ENCODE assay signal across 1 cellular context in the genomic region with DNA sequence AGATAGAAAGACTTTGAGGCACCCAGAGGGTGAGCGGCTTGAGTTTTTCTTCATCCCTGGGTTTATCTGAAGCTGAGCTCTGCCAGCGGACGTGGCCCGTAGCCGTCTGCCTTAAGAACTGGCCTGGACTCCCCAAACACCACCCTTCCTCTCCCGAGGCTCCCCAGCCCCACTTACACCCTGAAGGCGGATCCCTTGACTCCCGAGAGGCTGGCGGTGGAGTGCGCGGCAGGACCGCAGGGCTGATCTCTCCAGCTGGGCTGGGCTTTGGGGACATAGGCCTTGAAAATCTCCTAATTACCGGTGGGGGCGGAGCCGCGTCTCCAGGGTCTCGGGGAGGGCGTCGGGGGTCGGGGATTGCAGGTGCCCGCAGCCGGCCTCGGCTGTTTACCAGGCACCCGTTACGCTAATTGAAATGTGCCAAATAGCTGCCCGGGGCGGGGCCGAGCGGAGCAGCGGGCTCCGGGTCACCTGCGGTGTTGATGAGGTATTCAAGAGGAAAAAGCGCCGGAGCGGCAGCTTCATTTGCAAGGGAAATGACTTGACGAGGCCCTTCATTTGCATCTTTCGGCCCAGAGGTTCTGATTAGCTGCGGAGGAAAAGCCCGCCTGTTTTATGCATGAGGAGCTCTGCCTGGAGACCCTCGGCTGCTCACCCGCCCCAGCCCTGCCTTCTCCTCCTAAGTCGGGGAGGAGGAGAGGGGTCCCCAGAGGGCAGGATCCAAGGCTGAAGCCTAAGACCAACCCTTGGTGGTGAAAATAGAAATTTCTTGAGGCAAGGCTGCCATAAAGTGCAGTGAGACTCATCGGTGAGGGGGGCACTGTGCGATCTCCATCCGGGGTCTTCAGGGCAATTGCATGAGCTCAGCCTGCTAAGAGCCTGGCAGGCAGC.
TF ChIP-seq lines count a peak whose summit lies in the region.

No MANE protein-coding gene starts in this region.

TF ChIP-seq in WTC11, 78 proteins besides CTCF, POLR2A, EP300 and RAD21 (continued from another document):
- TF ChIP-seq, protein P1, sequence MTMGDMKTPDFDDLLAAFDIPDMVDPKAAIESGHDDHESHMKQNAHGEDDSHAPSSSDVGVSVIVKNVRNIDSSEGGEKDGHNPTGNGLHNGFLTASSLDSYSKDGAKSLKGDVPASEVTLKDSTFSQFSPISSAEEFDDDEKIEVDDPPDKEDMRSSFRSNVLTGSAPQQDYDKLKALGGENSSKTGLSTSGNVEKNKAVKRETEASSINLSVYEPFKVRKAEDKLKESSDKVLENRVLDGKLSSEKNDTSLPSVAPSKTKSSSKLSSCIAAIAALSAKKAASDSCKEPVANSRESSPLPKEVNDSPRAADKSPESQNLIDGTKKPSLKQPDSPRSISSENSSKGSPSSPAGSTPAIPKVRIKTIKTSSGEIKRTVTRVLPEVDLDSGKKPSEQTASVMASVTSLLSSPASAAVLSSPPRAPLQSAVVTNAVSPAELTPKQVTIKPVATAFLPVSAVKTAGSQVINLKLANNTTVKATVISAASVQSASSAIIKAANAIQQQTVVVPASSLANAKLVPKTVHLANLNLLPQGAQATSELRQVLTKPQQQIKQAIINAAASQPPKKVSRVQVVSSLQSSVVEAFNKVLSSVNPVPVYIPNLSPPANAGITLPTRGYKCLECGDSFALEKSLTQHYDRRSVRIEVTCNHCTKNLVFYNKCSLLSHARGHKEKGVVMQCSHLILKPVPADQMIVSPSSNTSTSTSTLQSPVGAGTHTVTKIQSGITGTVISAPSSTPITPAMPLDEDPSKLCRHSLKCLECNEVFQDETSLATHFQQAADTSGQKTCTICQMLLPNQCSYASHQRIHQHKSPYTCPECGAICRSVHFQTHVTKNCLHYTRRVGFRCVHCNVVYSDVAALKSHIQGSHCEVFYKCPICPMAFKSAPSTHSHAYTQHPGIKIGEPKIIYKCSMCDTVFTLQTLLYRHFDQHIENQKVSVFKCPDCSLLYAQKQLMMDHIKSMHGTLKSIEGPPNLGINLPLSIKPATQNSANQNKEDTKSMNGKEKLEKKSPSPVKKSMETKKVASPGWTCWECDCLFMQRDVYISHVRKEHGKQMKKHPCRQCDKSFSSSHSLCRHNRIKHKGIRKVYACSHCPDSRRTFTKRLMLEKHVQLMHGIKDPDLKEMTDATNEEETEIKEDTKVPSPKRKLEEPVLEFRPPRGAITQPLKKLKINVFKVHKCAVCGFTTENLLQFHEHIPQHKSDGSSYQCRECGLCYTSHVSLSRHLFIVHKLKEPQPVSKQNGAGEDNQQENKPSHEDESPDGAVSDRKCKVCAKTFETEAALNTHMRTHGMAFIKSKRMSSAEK (CRISPR knock-in tag; IDR thresholded peaks at IDR 0.05; ENCODE audit: borderline replicate concordance): no peak
- TF ChIP-seq, protein P2, sequence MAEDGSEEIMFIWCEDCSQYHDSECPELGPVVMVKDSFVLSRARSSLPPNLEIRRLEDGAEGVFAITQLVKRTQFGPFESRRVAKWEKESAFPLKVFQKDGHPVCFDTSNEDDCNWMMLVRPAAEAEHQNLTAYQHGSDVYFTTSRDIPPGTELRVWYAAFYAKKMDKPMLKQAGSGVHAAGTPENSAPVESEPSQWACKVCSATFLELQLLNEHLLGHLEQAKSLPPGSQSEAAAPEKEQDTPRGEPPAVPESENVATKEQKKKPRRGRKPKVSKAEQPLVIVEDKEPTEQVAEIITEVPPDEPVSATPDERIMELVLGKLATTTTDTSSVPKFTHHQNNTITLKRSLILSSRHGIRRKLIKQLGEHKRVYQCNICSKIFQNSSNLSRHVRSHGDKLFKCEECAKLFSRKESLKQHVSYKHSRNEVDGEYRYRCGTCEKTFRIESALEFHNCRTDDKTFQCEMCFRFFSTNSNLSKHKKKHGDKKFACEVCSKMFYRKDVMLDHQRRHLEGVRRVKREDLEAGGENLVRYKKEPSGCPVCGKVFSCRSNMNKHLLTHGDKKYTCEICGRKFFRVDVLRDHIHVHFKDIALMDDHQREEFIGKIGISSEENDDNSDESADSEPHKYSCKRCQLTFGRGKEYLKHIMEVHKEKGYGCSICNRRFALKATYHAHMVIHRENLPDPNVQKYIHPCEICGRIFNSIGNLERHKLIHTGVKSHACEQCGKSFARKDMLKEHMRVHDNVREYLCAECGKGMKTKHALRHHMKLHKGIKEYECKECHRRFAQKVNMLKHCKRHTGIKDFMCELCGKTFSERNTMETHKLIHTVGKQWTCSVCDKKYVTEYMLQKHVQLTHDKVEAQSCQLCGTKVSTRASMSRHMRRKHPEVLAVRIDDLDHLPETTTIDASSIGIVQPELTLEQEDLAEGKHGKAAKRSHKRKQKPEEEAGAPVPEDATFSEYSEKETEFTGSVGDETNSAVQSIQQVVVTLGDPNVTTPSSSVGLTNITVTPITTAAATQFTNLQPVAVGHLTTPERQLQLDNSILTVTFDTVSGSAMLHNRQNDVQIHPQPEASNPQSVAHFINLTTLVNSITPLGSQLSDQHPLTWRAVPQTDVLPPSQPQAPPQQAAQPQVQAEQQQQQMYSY (CRISPR knock-in tag; IDR thresholded peaks at IDR 0.05): peak; percentile 80
- TF ChIP-seq GRHL2 (CRISPR knock-in tag; IDR thresholded peaks at IDR 0.05; ENCODE audit: insufficient replicate concordance, severe bottlenecking) (no peak), MYBL2 (CRISPR knock-in tag; IDR thresholded peaks at IDR 0.05) (peak; percentile 71), TEAD4 (CRISPR knock-in tag; IDR thresholded peaks at IDR 0.05) (no peak), ZNF671 (CRISPR knock-in tag; IDR thresholded peaks at IDR 0.05) (no peak), ZNF423 (CRISPR knock-in tag; IDR thresholded peaks at IDR 0.05) (0 out of 2 replicates have a peak, but pooled peaks have one; percentile 3), SOX15 (CRISPR knock-in tag; IDR thresholded peaks at IDR 0.05) (no peak), SMAD3 (CRISPR knock-in tag; IDR thresholded peaks at IDR 0.05; ENCODE audit: borderline replicate concordance) (no peak), GABPB1 (CRISPR knock-in tag; IDR thresholded peaks at IDR 0.05) (no peak), ATF1 (CRISPR knock-in tag; IDR thresholded peaks at IDR 0.05) (no peak), ESRRA (CRISPR knock-in tag; IDR thresholded peaks at IDR 0.05; ENCODE audit: borderline replicate concordance) (no peak), FOXJ3 (CRISPR knock-in tag; IDR thresholded peaks at IDR 0.05; ENCODE audit: borderline replicate concordance) (no peak), NFATC4 (CRISPR knock-in tag; IDR thresholded peaks at IDR 0.05) (no peak), ETV6 (CRISPR knock-in tag; IDR thresholded peaks at IDR 0.05) (0 out of 2 replicates have a peak, but pooled peaks have one; percentile 52), ZBTB21 (CRISPR knock-in tag; IDR thresholded peaks at IDR 0.05; ENCODE audit: borderline replicate concordance) (no peak), CBFB (CRISPR knock-in tag; IDR thresholded peaks at IDR 0.05; ENCODE audit: low read depth) (no peak), ZNF219 (CRISPR knock-in tag; IDR thresholded peaks at IDR 0.05; ENCODE audit: borderline replicate concordance) (no peak; the same call in 1 of the 2 replicates), SP1 (CRISPR knock-in tag; conservative IDR thresholded peaks at IDR 0.05) (peak; percentile 64; the same call in 1 of the 2 replicates)
- TF ChIP-seq, protein P3, sequence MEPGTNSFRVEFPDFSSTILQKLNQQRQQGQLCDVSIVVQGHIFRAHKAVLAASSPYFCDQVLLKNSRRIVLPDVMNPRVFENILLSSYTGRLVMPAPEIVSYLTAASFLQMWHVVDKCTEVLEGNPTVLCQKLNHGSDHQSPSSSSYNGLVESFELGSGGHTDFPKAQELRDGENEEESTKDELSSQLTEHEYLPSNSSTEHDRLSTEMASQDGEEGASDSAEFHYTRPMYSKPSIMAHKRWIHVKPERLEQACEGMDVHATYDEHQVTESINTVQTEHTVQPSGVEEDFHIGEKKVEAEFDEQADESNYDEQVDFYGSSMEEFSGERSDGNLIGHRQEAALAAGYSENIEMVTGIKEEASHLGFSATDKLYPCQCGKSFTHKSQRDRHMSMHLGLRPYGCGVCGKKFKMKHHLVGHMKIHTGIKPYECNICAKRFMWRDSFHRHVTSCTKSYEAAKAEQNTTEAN (CRISPR knock-in tag; IDR thresholded peaks at IDR 0.05): 0 out of 2 replicates have a peak, but pooled peaks have one; percentile 26
- TF ChIP-seq, protein P4, sequence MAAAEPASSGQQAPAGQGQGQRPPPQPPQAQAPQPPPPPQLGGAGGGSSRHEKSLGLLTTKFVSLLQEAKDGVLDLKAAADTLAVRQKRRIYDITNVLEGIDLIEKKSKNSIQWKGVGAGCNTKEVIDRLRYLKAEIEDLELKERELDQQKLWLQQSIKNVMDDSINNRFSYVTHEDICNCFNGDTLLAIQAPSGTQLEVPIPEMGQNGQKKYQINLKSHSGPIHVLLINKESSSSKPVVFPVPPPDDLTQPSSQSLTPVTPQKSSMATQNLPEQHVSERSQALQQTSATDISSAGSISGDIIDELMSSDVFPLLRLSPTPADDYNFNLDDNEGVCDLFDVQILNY (CRISPR knock-in tag; IDR thresholded peaks at IDR 0.05): 0 out of 2 replicates have a peak, but pooled peaks have one; percentile 42
- TF ChIP-seq, protein P5, sequence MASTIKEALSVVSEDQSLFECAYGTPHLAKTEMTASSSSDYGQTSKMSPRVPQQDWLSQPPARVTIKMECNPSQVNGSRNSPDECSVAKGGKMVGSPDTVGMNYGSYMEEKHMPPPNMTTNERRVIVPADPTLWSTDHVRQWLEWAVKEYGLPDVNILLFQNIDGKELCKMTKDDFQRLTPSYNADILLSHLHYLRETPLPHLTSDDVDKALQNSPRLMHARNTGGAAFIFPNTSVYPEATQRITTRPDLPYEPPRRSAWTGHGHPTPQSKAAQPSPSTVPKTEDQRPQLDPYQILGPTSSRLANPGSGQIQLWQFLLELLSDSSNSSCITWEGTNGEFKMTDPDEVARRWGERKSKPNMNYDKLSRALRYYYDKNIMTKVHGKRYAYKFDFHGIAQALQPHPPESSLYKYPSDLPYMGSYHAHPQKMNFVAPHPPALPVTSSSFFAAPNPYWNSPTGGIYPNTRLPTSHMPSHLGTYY (CRISPR knock-in tag; IDR thresholded peaks at IDR 0.05): no peak
- TF ChIP-seq, protein P6, sequence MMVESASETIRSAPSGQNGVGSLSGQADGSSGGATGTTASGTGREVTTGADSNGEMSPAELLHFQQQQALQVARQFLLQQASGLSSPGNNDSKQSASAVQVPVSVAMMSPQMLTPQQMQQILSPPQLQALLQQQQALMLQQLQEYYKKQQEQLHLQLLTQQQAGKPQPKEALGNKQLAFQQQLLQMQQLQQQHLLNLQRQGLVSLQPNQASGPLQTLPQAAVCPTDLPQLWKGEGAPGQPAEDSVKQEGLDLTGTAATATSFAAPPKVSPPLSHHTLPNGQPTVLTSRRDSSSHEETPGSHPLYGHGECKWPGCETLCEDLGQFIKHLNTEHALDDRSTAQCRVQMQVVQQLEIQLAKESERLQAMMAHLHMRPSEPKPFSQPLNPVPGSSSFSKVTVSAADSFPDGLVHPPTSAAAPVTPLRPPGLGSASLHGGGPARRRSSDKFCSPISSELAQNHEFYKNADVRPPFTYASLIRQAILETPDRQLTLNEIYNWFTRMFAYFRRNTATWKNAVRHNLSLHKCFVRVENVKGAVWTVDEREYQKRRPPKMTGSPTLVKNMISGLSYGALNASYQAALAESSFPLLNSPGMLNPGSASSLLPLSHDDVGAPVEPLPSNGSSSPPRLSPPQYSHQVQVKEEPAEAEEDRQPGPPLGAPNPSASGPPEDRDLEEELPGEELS (CRISPR knock-in tag; IDR thresholded peaks at IDR 0.05): 0 out of 2 replicates have a peak, but pooled peaks have one; percentile 27
- TF ChIP-seq, protein P7, sequence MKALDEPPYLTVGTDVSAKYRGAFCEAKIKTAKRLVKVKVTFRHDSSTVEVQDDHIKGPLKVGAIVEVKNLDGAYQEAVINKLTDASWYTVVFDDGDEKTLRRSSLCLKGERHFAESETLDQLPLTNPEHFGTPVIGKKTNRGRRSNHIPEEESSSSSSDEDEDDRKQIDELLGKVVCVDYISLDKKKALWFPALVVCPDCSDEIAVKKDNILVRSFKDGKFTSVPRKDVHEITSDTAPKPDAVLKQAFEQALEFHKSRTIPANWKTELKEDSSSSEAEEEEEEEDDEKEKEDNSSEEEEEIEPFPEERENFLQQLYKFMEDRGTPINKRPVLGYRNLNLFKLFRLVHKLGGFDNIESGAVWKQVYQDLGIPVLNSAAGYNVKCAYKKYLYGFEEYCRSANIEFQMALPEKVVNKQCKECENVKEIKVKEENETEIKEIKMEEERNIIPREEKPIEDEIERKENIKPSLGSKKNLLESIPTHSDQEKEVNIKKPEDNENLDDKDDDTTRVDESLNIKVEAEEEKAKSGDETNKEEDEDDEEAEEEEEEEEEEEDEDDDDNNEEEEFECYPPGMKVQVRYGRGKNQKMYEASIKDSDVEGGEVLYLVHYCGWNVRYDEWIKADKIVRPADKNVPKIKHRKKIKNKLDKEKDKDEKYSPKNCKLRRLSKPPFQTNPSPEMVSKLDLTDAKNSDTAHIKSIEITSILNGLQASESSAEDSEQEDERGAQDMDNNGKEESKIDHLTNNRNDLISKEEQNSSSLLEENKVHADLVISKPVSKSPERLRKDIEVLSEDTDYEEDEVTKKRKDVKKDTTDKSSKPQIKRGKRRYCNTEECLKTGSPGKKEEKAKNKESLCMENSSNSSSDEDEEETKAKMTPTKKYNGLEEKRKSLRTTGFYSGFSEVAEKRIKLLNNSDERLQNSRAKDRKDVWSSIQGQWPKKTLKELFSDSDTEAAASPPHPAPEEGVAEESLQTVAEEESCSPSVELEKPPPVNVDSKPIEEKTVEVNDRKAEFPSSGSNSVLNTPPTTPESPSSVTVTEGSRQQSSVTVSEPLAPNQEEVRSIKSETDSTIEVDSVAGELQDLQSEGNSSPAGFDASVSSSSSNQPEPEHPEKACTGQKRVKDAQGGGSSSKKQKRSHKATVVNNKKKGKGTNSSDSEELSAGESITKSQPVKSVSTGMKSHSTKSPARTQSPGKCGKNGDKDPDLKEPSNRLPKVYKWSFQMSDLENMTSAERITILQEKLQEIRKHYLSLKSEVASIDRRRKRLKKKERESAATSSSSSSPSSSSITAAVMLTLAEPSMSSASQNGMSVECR (CRISPR knock-in tag; IDR thresholded peaks at IDR 0.05; ENCODE audit: borderline replicate concordance): 0 out of 2 replicates have a peak, but pooled peaks have one; percentile 5
- TF ChIP-seq, protein P8, sequence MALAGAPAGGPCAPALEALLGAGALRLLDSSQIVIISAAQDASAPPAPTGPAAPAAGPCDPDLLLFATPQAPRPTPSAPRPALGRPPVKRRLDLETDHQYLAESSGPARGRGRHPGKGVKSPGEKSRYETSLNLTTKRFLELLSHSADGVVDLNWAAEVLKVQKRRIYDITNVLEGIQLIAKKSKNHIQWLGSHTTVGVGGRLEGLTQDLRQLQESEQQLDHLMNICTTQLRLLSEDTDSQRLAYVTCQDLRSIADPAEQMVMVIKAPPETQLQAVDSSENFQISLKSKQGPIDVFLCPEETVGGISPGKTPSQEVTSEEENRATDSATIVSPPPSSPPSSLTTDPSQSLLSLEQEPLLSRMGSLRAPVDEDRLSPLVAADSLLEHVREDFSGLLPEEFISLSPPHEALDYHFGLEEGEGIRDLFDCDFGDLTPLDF (CRISPR knock-in tag; IDR thresholded peaks at IDR 0.05): no peak
